In genomic region chr2:219159771-219160185, GRCh38 we compare ENCODE assay signal across 1 cellular context.
TF ChIP-seq lines count a peak whose summit lies in the region.

No MANE protein-coding gene starts in this region.

TF ChIP-seq in liver, 16 proteins besides CTCF, POLR2A, EP300 and RAD21 (continued from another document):
- TF ChIP-seq FOXA2 (IDR thresholded peaks at IDR 0.05) (no peak), JUND (IDR thresholded peaks at IDR 0.05) (no peak), ZBTB33 (IDR thresholded peaks at IDR 0.05) (no peak), SP1 (IDR thresholded peaks at IDR 0.05) (no peak)
TF ChIP-seq in liver: peak in this region for 0.
